Comparison of ENCODE assay signal across 18 cellular contexts in the genomic region with DNA sequence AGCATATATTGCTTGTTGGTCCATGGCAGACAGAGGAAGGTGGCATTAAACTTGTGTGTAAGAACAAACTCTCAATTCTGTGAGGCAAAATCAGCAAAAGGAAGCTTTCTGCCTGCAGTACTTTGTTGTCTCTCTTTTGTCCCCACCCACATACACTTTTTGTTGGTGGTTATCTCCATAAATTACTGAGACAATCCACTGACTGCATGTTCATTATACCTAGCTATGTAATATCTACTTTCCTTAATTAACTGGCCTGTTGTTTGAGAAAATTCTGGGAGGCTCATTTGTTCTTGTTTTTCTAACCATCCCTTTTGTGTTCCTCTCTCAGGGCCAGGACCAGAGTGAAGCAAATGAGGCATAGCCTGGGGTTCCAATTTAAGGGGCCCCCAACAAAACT. TPM values are rescaled to one million over a fixed set of nuclear protein-coding genes. Genes with fewer than 3 reads are reported as not detected.
DNase-seq lines count a peak whose midpoint lies in the region; ATAC-seq and TF ChIP-seq lines count a peak whose summit lies in the region.
"Had no signal": no experiment of that assay in that cellular context is flagged by ENCODE, and none has a peak within 500 bp of the region (broad histone marks: within the 10 kb centered on the region; RNA-seq: fewer than 3 reads in every experiment).

A gene (minus strand): TSS at position 101 of the 400 bp plus-strand sequence. CDS start 77 bp downstream, at position 24.

- no peaks in the 10 kb centered on the region for H3K9me3 ChIP-seq in effector memory CD4-positive, alpha-beta T cell (ENCODE audit: control insufficient read depth, low read length)
- H3K9me3 ChIP-seq: Caco-2 had no signal

- CTCF ChIA-PET in activated CD4-positive, alpha-beta memory T cell treated with anti-CD3 and anti-CD28 coated beads for 36 hours (lab: Charles Lee) = no interaction called here

- peaks cover 6% of the 10 kb centered on the region for H3K9me3 Mint-ChIP-seq in stimulated activated naive CD8-positive, alpha-beta T cell treated with anti-CD3 and anti-CD28 coated beads, Interleukin-15, Interleukin-2, amounts not matched to agents 100 ng/mL and 50 ng/mL, for 24 hours
- peaks cover 17% of the 10 kb centered on the region for H3K9me3 Mint-ChIP-seq in activated CD4-positive, alpha-beta memory T cell treated with anti-CD3 and anti-CD28 coated beads for 36 hours
- peaks cover 5% of the 10 kb centered on the region for H3K9me3 Mint-ChIP-seq in stimulated activated effector memory CD8-positive, alpha-beta T cell treated with anti-CD3 and anti-CD28 coated beads, Interleukin-12 subunit alpha, Interleukin-12 subunit beta, amount 100 ng/mL, for 72 hours

- H3K36me3 ChIP-seq in effector memory CD4-positive, alpha-beta T cell (ENCODE audit: control insufficient read depth, insufficient read depth, low read length) = no peaks in the 10 kb centered on the region

- no peak for ATAC-seq in stimulated activated naive CD8-positive, alpha-beta T cell treated with anti-CD3 and anti-CD28 coated beads, Interleukin-15, Interleukin-2, amounts not matched to agents 100 U/mL and 50 U/mL, for 24 hours
- no peak for ATAC-seq in stimulated activated effector memory CD8-positive, alpha-beta T cell treated with anti-CD3 and anti-CD28 coated beads, Interleukin-12 subunit alpha, Interleukin-12 subunit beta, amount 100 ng/mL, for 72 hours
- ATAC-seq in GM19324 (IDR thresholded peaks at IDR 0.05; ENCODE audit: low FRiP score, unreplicated experiment) (no peak), HG03135 (IDR thresholded peaks at IDR 0.05; ENCODE audit: unreplicated experiment) (no peak)
- ATAC-seq: GM12878, HCT116 had no signal

- peaks cover 25% of the 10 kb centered on the region for H3K4me1 Mint-ChIP-seq in stimulated activated naive CD8-positive, alpha-beta T cell treated with anti-CD3 and anti-CD28 coated beads, Interleukin-15, Interleukin-2, amounts not matched to agents 100 ng/mL and 50 ng/mL, for 24 hours (ENCODE audit: low read depth)
- H3K4me1 Mint-ChIP-seq in activated CD4-positive, alpha-beta memory T cell treated with anti-CD3 and anti-CD28 coated beads for 36 hours (ENCODE audit: low read depth) = peaks cover 38% of the 10 kb centered on the region
- peaks cover 47% of the 10 kb centered on the region for H3K4me1 Mint-ChIP-seq in stimulated activated effector memory CD8-positive, alpha-beta T cell treated with anti-CD3 and anti-CD28 coated beads, Interleukin-12 subunit alpha, Interleukin-12 subunit beta, amount 100 ng/mL, for 72 hours

- H3K4me3 Mint-ChIP-seq in stimulated activated naive CD8-positive, alpha-beta T cell treated with anti-CD3 and anti-CD28 coated beads, Interleukin-15, Interleukin-2, amounts not matched to agents 100 ng/mL and 50 ng/mL, for 24 hours = peak within 1 kb of the TSS; percentile 61
- H3K4me3 Mint-ChIP-seq in activated CD4-positive, alpha-beta memory T cell treated with anti-CD3 and anti-CD28 coated beads for 36 hours = peak within 1 kb of the TSS; percentile 68
- H3K4me3 Mint-ChIP-seq in stimulated activated effector memory CD8-positive, alpha-beta T cell treated with anti-CD3 and anti-CD28 coated beads, Interleukin-12 subunit alpha, Interleukin-12 subunit beta, amount 100 ng/mL, for 72 hours = peak within 1 kb of the TSS; percentile 81

- H3K4me1 ChIP-seq in effector memory CD4-positive, alpha-beta T cell (ENCODE audit: control insufficient read depth, insufficient read depth, low read length, poor library complexity, severe bottlenecking) = no peaks in the 10 kb centered on the region
- H3K4me1 ChIP-seq: BLaER1, Caco-2 had no signal

- POLR2A ChIA-PET in activated CD4-positive, alpha-beta memory T cell treated with anti-CD3 and anti-CD28 coated beads for 36 hours (lab: Charles Lee) = no interaction called here

- H3K4me3 ChIP-seq in effector memory CD4-positive, alpha-beta T cell (ENCODE audit: insufficient read depth, low read depth, low read length, poor library complexity, severe bottlenecking) = peak within 1 kb of the TSS; percentile 41
- H3K4me3 ChIP-seq: BLaER1, GM12878, GM23248 had no signal

- H3K27me3 ChIP-seq in effector memory CD4-positive, alpha-beta T cell (replicated peaks; ENCODE audit: control insufficient read depth, insufficient read depth, low read length, poor library complexity, severe bottlenecking) = no peaks in the 10 kb centered on the region
- H3K27me3 ChIP-seq: BLaER1 had no signal

- H3K36me3 Mint-ChIP-seq in stimulated activated naive CD8-positive, alpha-beta T cell treated with anti-CD3 and anti-CD28 coated beads, Interleukin-15, Interleukin-2, amounts not matched to agents 100 ng/mL and 50 ng/mL, for 24 hours (ENCODE audit: low read depth) = peaks cover 7% of the 10 kb centered on the region
- H3K36me3 Mint-ChIP-seq in activated CD4-positive, alpha-beta memory T cell treated with anti-CD3 and anti-CD28 coated beads for 36 hours = peaks cover 12% of the 10 kb centered on the region
- H3K36me3 Mint-ChIP-seq in stimulated activated effector memory CD8-positive, alpha-beta T cell treated with anti-CD3 and anti-CD28 coated beads, Interleukin-12 subunit alpha, Interleukin-12 subunit beta, amount 100 ng/mL, for 72 hours = peaks cover 19% of the 10 kb centered on the region

- H3K27ac ChIP-seq in effector memory CD4-positive, alpha-beta T cell (ENCODE audit: insufficient read depth, low read length, poor library complexity, severe bottlenecking) = peak within 1 kb of the TSS; percentile 31
- H3K27ac ChIP-seq: BLaER1, GM23248 had no signal

- DNase-seq in stimulated activated naive CD8-positive, alpha-beta T cell treated with anti-CD3 and anti-CD28 coated beads, Interleukin-15, Interleukin-2, amounts not matched to agents 100 U/mL and 50 U/mL, for 24 hours = no peak
- no peak for DNase-seq in activated CD4-positive, alpha-beta memory T cell treated with anti-CD3 and anti-CD28 coated beads for 36 hours
- no peak for DNase-seq in effector memory CD4-positive, alpha-beta T cell
- DNase-seq in stimulated activated effector memory CD8-positive, alpha-beta T cell treated with anti-CD3 and anti-CD28 coated beads, Interleukin-12 subunit alpha, Interleukin-12 subunit beta, amount 100 ng/mL, for 72 hours (ENCODE audit: low spot score in 2 of 2) = no peak
- no peak for DNase-seq in GM20000 (ENCODE audit: low spot score)
- DNase-seq: Caco-2, DMS53, GM23248, NCI-H1436 treated with DMSO at 0.1 percent for 48 hours, NCI-H2081, NCI-H510A treated with DMSO at 0.1 percent for 48 hours, SHP77 had no signal

- H3K27ac Mint-ChIP-seq in stimulated activated naive CD8-positive, alpha-beta T cell treated with anti-CD3 and anti-CD28 coated beads, Interleukin-15, Interleukin-2, amounts not matched to agents 100 ng/mL and 50 ng/mL, for 24 hours = peak within 1 kb of the TSS; percentile 27
- H3K27ac Mint-ChIP-seq in activated CD4-positive, alpha-beta memory T cell treated with anti-CD3 and anti-CD28 coated beads for 36 hours = peak within 1 kb of the TSS; percentile 82
- H3K27ac Mint-ChIP-seq in stimulated activated effector memory CD8-positive, alpha-beta T cell treated with anti-CD3 and anti-CD28 coated beads, Interleukin-12 subunit alpha, Interleukin-12 subunit beta, amount 100 ng/mL, for 72 hours = peak within 1 kb of the TSS; percentile 95

- intact Hi-C loops in activated CD4-positive, alpha-beta memory T cell treated with anti-CD3 and anti-CD28 coated beads for 36 hours (cut with micrococcal nuclease) = no loop called here

- no peak for TF ChIP-seq CTCF in GM20000 (IDR thresholded peaks at IDR 0.05; ENCODE audit: extremely low read depth, missing control alignments)

- no peaks in the 10 kb centered on the region for H3K27me3 Mint-ChIP-seq in stimulated activated naive CD8-positive, alpha-beta T cell treated with anti-CD3 and anti-CD28 coated beads, Interleukin-15, Interleukin-2, amounts not matched to agents 100 ng/mL and 50 ng/mL, for 24 hours
- no peaks in the 10 kb centered on the region for H3K27me3 Mint-ChIP-seq in activated CD4-positive, alpha-beta memory T cell treated with anti-CD3 and anti-CD28 coated beads for 36 hours

RNA-seq across cellular contexts. Expression of the gene that starts here (rescaled TPM):
- 1 to 10 TPM; 3.6 to 4.9 TPM for total RNA-seq in activated CD4-positive, alpha-beta memory T cell treated with anti-CD3 and anti-CD28 coated beads for 36 hours
- total RNA-seq: Caco-2, GM12878, GM23248 had no signal

Comparison
In these comparisons a context has a peak if more than half of its experiments do, and no peak if none do; other contexts are left out.
1. H3K27ac Mint-ChIP-seq: peak in every context shown above with its lines; median percentile 95 in stimulated activated effector memory CD8-positive, alpha-beta T cell treated with anti-CD3 and anti-CD28 coated beads, Interleukin-12 subunit alpha, Interleukin-12 subunit beta, amount 100 ng/mL, for 72 hours; 82 in activated CD4-positive, alpha-beta memory T cell treated with anti-CD3 and anti-CD28 coated beads for 36 hours; 27 in stimulated activated naive CD8-positive, alpha-beta T cell treated with anti-CD3 and anti-CD28 coated beads, Interleukin-15, Interleukin-2, amounts not matched to agents 100 ng/mL and 50 ng/mL, for 24 hours.